ENCODE assay signal across 18 cellular contexts in genomic region chr22:23370251-23370650, GRCh38.
A peak's percentile ranks its signal among the peaks of the same experiment; 100 is the strongest.
DNase-seq lines count a peak whose midpoint lies in the region; ATAC-seq, FAIRE-seq and TF ChIP-seq lines count a peak whose summit lies in the region.
"Had no signal": no experiment of that assay in that cellular context is flagged by ENCODE, and none has a peak within 500 bp of the region (broad histone marks: within the 10 kb centered on the region; RNA-seq: fewer than 3 reads in every experiment).

No MANE protein-coding gene starts in this region.

- ATAC-seq in natural killer cell treated with Interleukin-12 subunit alpha and Interleukin-12 subunit beta and Interleukin-15 and Interleukin-18, amount 100 ng/mL, for 72 hours = no peak
- no peak for ATAC-seq in natural killer cell
- ATAC-seq in HepG2 = no peak
- ATAC-seq: GM23338, HCT116 had no signal

- H3K9me2 ChIP-seq in GM23248 (ENCODE audit: insufficient read depth) = no peaks in the 10 kb centered on the region

- POLR2A ChIA-PET in HepG2 (lab: Yijun Ruan, JAX) = no interaction called here

- no peak overlapping the region for H2AFZ ChIP-seq in HepG2 (ENCODE audit: low read length)
- no peak overlapping the region for H2AFZ ChIP-seq in GM23248
- H2AFZ ChIP-seq: GM23338 had no signal

- no peak overlapping the region for H3K4me2 ChIP-seq in HepG2 (ENCODE audit: low read depth, low read length)
- H3K4me2 ChIP-seq in GM23248 (ENCODE audit: unreplicated experiment) = no peak overlapping the region
- H3K4me2 ChIP-seq: GM23338 had no signal

- intact Hi-C loops in natural killer cell (cut with micrococcal nuclease) = no loop called here
- intact Hi-C loops in esophagus muscularis mucosa (cut with DNase I) = no loop called here
- intact Hi-C loops in HepG2 (cut with micrococcal nuclease; ENCODE audit: unreplicated experiment) = no loop called here

- no peaks in the 10 kb centered on the region for H3K4me1 Mint-ChIP-seq in natural killer cell treated with Interleukin-12 subunit alpha and Interleukin-12 subunit beta and Interleukin-15 and Interleukin-18, amount 100 ng/mL, for 72 hours (ENCODE audit: low read depth in 2 of 2)
- H3K4me1 Mint-ChIP-seq in natural killer cell (no peaks in the 10 kb centered on the region), type B pancreatic cell (ENCODE audit: unreplicated experiment) (no peaks in the 10 kb centered on the region)
- H3K4me1 Mint-ChIP-seq: CD4-positive, alpha-beta memory T cell had no signal

- H3K27ac ChIP-seq in esophagus muscularis mucosa (replicated peaks in 1 of 4) = no peak overlapping the region
- no peak overlapping the region for H3K27ac ChIP-seq in HepG2 (ENCODE audit: extremely low read length, insufficient read depth, low read length)
- no peak overlapping the region for H3K27ac ChIP-seq in GM23248

- no peak overlapping the region for H3K4me3 Mint-ChIP-seq in natural killer cell treated with Interleukin-12 subunit alpha and Interleukin-12 subunit beta and Interleukin-15 and Interleukin-18, amount 100 ng/mL, for 72 hours
- H3K4me3 Mint-ChIP-seq in natural killer cell (no peak overlapping the region), type B pancreatic cell (no peak overlapping the region)
- H3K4me3 Mint-ChIP-seq: GM23338, H9 had no signal

- no peak for FAIRE-seq in HepG2 (lab: Jason Lieb, UNC)
- FAIRE-seq: GM12891, GM18507 had no signal

- peaks cover 11 to 30% of the 10 kb centered on the region in 2 donors for H3K27me3 Mint-ChIP-seq in natural killer cell treated with Interleukin-12 subunit alpha and Interleukin-12 subunit beta and Interleukin-15 and Interleukin-18, amount 100 ng/mL, for 72 hours
- H3K27me3 Mint-ChIP-seq in natural killer cell (ENCODE audit: low read depth in 2 of 2) = peaks cover 8 to 28% of the 10 kb centered on the region in 2 donors
- H3K27me3 Mint-ChIP-seq in type B pancreatic cell = peaks cover 38% of the 10 kb centered on the region

- H3K4me1 ChIP-seq in esophagus muscularis mucosa (no peaks in the 10 kb centered on the region), HepG2 (ENCODE audit: insufficient read depth, low read length) (no peaks in the 10 kb centered on the region), GM23248 (ENCODE audit: insufficient read depth) (no peaks in the 10 kb centered on the region)

- no peaks in the 10 kb centered on the region for H3F3A ChIP-seq in GM23248 (ENCODE audit: insufficient read depth)

- no peak for TF ChIP-seq CTCF in natural killer cell (IDR thresholded peaks at IDR 0.05)
- no peak for TF ChIP-seq CTCF in esophagus muscularis mucosa (IDR thresholded peaks at IDR 0.05)
- TF ChIP-seq CTCF in type B pancreatic cell (conservative IDR thresholded peaks at IDR 0.05) = no peak
- TF ChIP-seq CTCF in HepG2 (CRISPR knock-in tag; IDR thresholded peaks at IDR 0.05) = no peak

- H3K36me3 ChIP-seq in esophagus muscularis mucosa = no peaks in the 10 kb centered on the region
- H3K36me3 ChIP-seq in HepG2 (replicated peaks in 1 of 2; ENCODE audit: control insufficient read depth in 1 of 2, insufficient read depth in 2 of 2, low read length in 2 of 2) = no peaks in the 10 kb centered on the region
- no peaks in the 10 kb centered on the region for H3K36me3 ChIP-seq in GM23248 (ENCODE audit: low read depth)

- TF ChIP-seq POLR2A in esophagus muscularis mucosa (IDR thresholded peaks at IDR 0.05; ENCODE audit: low read depth) (no peak), HepG2 (IDR thresholded peaks at IDR 0.05; ENCODE audit: insufficient read depth in 1 of 2, low read depth in 2 of 2, low read length in 2 of 2) (no peak)

- H3K4me3 ChIP-seq in esophagus muscularis mucosa (no peak overlapping the region), HepG2 (replicated peaks in 1 of 3; ENCODE audit: insufficient read depth in 1 of 3, low read depth in 2 of 3, low read length in 3 of 3) (no peak overlapping the region), GM23248 (no peak overlapping the region)
- H3K4me3 ChIP-seq: GM23338 had no signal

- TF ChIP-seq RAD21 in HepG2 (CRISPR knock-in tag; IDR thresholded peaks at IDR 0.05) = no peak

- no TSS peak for BruUV-seq in HepG2 (replicated peaks; lab: Mats Ljungman, UMichigan)

- H3K9ac ChIP-seq in HepG2 (ENCODE audit: insufficient read depth, low read depth, low read length) (no peak overlapping the region), GM23248 (no peak overlapping the region)

- DNase-seq in natural killer cell treated with Interleukin-12 subunit alpha and Interleukin-12 subunit beta and Interleukin-15 and Interleukin-18, amount 100 ng/mL, for 72 hours (ENCODE audit: low spot score) = peak; percentile 10
- DNase-seq in natural killer cell = no peak
- DNase-seq in esophagus muscularis mucosa (ENCODE audit: extremely low spot score) = peak; percentile 53
- DNase-seq in type B pancreatic cell (ENCODE audit: extremely low spot score, unreplicated experiment) = peak; percentile 25
- no peak for DNase-seq in HepG2 (ENCODE audit: low spot score)
- no peak for DNase-seq in GM23248
- DNase-seq: C1 segment of cervical spinal cord; Calu3; CD4-positive, alpha-beta memory T cell; COR-L47; DMS53; DMS79 treated with DMSO at 0.1 percent for 48 hours; GF-D8; H9 had no signal

- TF ChIP-seq EP300 in esophagus muscularis mucosa (IDR thresholded peaks at IDR 0.05) (no peak), HepG2 (IDR thresholded peaks at IDR 0.05; ENCODE audit: low read depth in 2 of 2, low read length in 2 of 2) (no peak), HepG2 (CRISPR knock-in tag; IDR thresholded peaks at IDR 0.05; ENCODE audit: borderline replicate concordance) (no peak)

- H3K27me3 ChIP-seq in esophagus muscularis mucosa (no peaks in the 10 kb centered on the region), HepG2 (ENCODE audit: control insufficient read depth in 1 of 2, insufficient read depth in 2 of 2, low read length in 2 of 2) (peaks cover 0 to 7% of the 10 kb centered on the region in 2 experiments; a peak in 1 of 5 replicates), GM23248 (replicated peaks; ENCODE audit: insufficient read depth) (peaks cover 41% of the 10 kb centered on the region)

- 73% methylated on average over 8 of the region's 8 CpGs for WGBS in esophagus muscularis mucosa
- WGBS in HepG2 (ENCODE audit: low lambda C conversion rate) = 29% methylated on average over 8 of the region's 8 CpGs
- WGBS in GM23248 (ENCODE audit: low coverage in 1 of 2, low lambda C conversion rate in 2 of 2, missing lambda C conversion rate in 2 of 2), 2 experiments = 30 to 31% methylated on average over 8 of the region's 8 CpGs

- no peaks in the 10 kb centered on the region for H4K20me1 ChIP-seq in HepG2 (ENCODE audit: insufficient read depth, low read length)
- H4K20me1 ChIP-seq in GM23248 (ENCODE audit: insufficient read depth) = no peaks in the 10 kb centered on the region

- in situ Hi-C loops in HepG2 (cut with HindIII; ENCODE audit: extremely low pct_ligation_motif_present, low pct_unique_long_range_greater_than_20kb) (no loop called here), GM23248 (cut with MboI) (no loop called here)

- no peaks in the 10 kb centered on the region for H3K9me3 ChIP-seq in esophagus muscularis mucosa
- no peaks in the 10 kb centered on the region for H3K9me3 ChIP-seq in HepG2 (ENCODE audit: low read length)
- H3K9me3 ChIP-seq in GM23248 (ENCODE audit: low read depth) = no peaks in the 10 kb centered on the region

- H3K79me2 ChIP-seq in HepG2 (ENCODE audit: insufficient read depth, low read length) (no peaks in the 10 kb centered on the region), GM23248 (ENCODE audit: insufficient read depth) (no peaks in the 10 kb centered on the region)

- CTCF ChIA-PET in HepG2 (lab: Yijun Ruan, JAX; ENCODE audit: low intra/inter-chr PET ratio, low total read pairs) = no interaction called here

- no peaks in the 10 kb centered on the region for H3K9me3 Mint-ChIP-seq in natural killer cell treated with Interleukin-12 subunit alpha and Interleukin-12 subunit beta and Interleukin-15 and Interleukin-18, amount 100 ng/mL, for 72 hours
- no peaks in the 10 kb centered on the region for H3K9me3 Mint-ChIP-seq in natural killer cell
- H3K9me3 Mint-ChIP-seq in type B pancreatic cell = no peaks in the 10 kb centered on the region
- H3K9me3 Mint-ChIP-seq: CD4-positive, alpha-beta memory T cell had no signal

- H3K27ac Mint-ChIP-seq in natural killer cell treated with Interleukin-12 subunit alpha and Interleukin-12 subunit beta and Interleukin-15 and Interleukin-18, amount 100 ng/mL, for 72 hours = no peak overlapping the region
- no peak overlapping the region for H3K27ac Mint-ChIP-seq in natural killer cell
- H3K27ac Mint-ChIP-seq in type B pancreatic cell = no peak overlapping the region
- H3K27ac Mint-ChIP-seq: CD4-positive, alpha-beta memory T cell; GM23338; H9 had no signal

- no peaks in the 10 kb centered on the region for H3K36me3 Mint-ChIP-seq in natural killer cell treated with Interleukin-12 subunit alpha and Interleukin-12 subunit beta and Interleukin-15 and Interleukin-18, amount 100 ng/mL, for 72 hours
- H3K36me3 Mint-ChIP-seq in natural killer cell (no peaks in the 10 kb centered on the region), type B pancreatic cell (no peaks in the 10 kb centered on the region)
- H3K36me3 Mint-ChIP-seq: CD4-positive, alpha-beta memory T cell had no signal

TF ChIP-seq in HepG2, 621 proteins besides CTCF, POLR2A, EP300 and RAD21 (continues in another document):
- no peak for TF ChIP-seq ZNF569 (CRISPR knock-in tag; IDR thresholded peaks at IDR 0.05; ENCODE audit: borderline replicate concordance)
- TF ChIP-seq, protein P1, sequence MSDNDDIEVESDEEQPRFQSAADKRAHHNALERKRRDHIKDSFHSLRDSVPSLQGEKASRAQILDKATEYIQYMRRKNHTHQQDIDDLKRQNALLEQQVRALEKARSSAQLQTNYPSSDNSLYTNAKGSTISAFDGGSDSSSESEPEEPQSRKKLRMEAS (IDR thresholded peaks at IDR 0.05) = no peak
- no peak for TF ChIP-seq DPF2 (CRISPR knock-in tag; IDR thresholded peaks at IDR 0.05; ENCODE audit: borderline replicate concordance, low read depth)
- TF ChIP-seq PAF1 (CRISPR knock-in tag; IDR thresholded peaks at IDR 0.05) = no peak
- no peak for TF ChIP-seq ARID3A (IDR thresholded peaks at IDR 0.05; ENCODE audit: low read depth, low read length)
- TF ChIP-seq ZNF530 (CRISPR knock-in tag; IDR thresholded peaks at IDR 0.05; ENCODE audit: low read depth) = no peak

Comparison
In these comparisons a context has a peak if more than half of its experiments do, and no peak if none do; other contexts are left out.
1. DNase-seq: peak in natural killer cell treated with Interleukin-12 subunit alpha and Interleukin-12 subunit beta and Interleukin-15 and Interleukin-18, amount 100 ng/mL, for 72 hours (single experiment), esophagus muscularis mucosa (single experiment) and type B pancreatic cell (single experiment); none in natural killer cell (single experiment), HepG2 (single experiment) and GM23248 (single experiment).